Comparison of ENCODE assay signal across 14 cellular contexts in genomic region chr20:49272654-49273053, GRCh38. TPM values are rescaled to one million over a fixed set of nuclear protein-coding genes. Genes with fewer than 3 reads are reported as not detected.
DNase-seq lines count a peak whose midpoint lies in the region; ATAC-seq and TF ChIP-seq lines count a peak whose summit lies in the region.
"Had no signal": no experiment of that assay in that cellular context is flagged by ENCODE, and none has a peak within 500 bp of the region (broad histone marks: within the 10 kb centered on the region; RNA-seq: fewer than 3 reads in every experiment).

No MANE protein-coding gene starts in this region.

- TF ChIP-seq CTCF in neutrophil (IDR thresholded peaks at IDR 0.05) = no peak

- H3K36me3 Mint-ChIP-seq in activated naive CD4-positive, alpha-beta T cell treated with anti-CD3 and anti-CD28 coated beads for 36 hours (ENCODE audit: low read depth) = peaks cover 58% of the 10 kb centered on the region
- H3K36me3 Mint-ChIP-seq in T-helper 17 cell (ENCODE audit: low read depth) = peaks cover 27% of the 10 kb centered on the region

- peaks cover 49 to 51% of the 10 kb centered on the region in 2 experiments for H3K4me1 ChIP-seq in neutrophil (ENCODE audit: control insufficient read depth in 1 of 2, insufficient read depth in 1 of 2, low read depth in 1 of 2, low read length in 1 of 2)

- H3K27ac ChIP-seq in neutrophil = peak overlapping the region; percentile 39
- H3K27ac ChIP-seq: ovary, SJCRH30 had no signal

- no peak overlapping the region for H3K4me3 ChIP-seq in neutrophil (ENCODE audit: low read depth in 1 of 2, low read length in 1 of 2)
- H3K4me3 ChIP-seq: GM23338, ovary, SJCRH30 had no signal

- peaks cover 79% of the 10 kb centered on the region for H3K4me1 Mint-ChIP-seq in activated naive CD4-positive, alpha-beta T cell treated with anti-CD3 and anti-CD28 coated beads for 36 hours (ENCODE audit: low read depth)
- peaks cover 60% of the 10 kb centered on the region for H3K4me1 Mint-ChIP-seq in T-helper 17 cell

- no peaks in the 10 kb centered on the region for H3K27me3 ChIP-seq in neutrophil
- H3K27me3 ChIP-seq: ovary, SJCRH30 had no signal

- H3K27ac Mint-ChIP-seq in activated naive CD4-positive, alpha-beta T cell treated with anti-CD3 and anti-CD28 coated beads for 36 hours = peak overlapping the region; percentile 57
- no peak overlapping the region for H3K27ac Mint-ChIP-seq in T-helper 17 cell
- H3K27ac Mint-ChIP-seq: GM23338 had no signal

- CTCF ChIA-PET in activated naive CD4-positive, alpha-beta T cell treated with anti-CD3 and anti-CD28 coated beads for 36 hours (lab: Charles Lee) = interaction anchor here (0.6 kb wide), 1 partner anchor 55 kb away, joined by 3 read pairs; no protein-coding TSS in a partner anchor

- no peaks in the 10 kb centered on the region for H3K27me3 Mint-ChIP-seq in activated naive CD4-positive, alpha-beta T cell treated with anti-CD3 and anti-CD28 coated beads for 36 hours (ENCODE audit: low read depth)
- no peaks in the 10 kb centered on the region for H3K27me3 Mint-ChIP-seq in T-helper 17 cell

- ATAC-seq in GM19324 (IDR thresholded peaks at IDR 0.05; ENCODE audit: low FRiP score, unreplicated experiment) (peak; percentile 41), T-helper 17 cell (no peak), sciatic nerve (no peak)
- ATAC-seq: GM23338 had no signal

- intact Hi-C loops in activated naive CD4-positive, alpha-beta T cell treated with anti-CD3 and anti-CD28 coated beads for 36 hours (cut with micrococcal nuclease) = loop anchor here (10.0 kb wide), 2 partner anchors 422 to 448 kb away; partner anchors contain the start of gene PREX1
- intact Hi-C loops in sciatic nerve (cut with DNase I) = no loop called here

- peaks cover 3% of the 10 kb centered on the region for H3K9me3 Mint-ChIP-seq in activated naive CD4-positive, alpha-beta T cell treated with anti-CD3 and anti-CD28 coated beads for 36 hours

- peaks cover 72% of the 10 kb centered on the region for H3K36me3 ChIP-seq in neutrophil
- H3K36me3 ChIP-seq: ovary had no signal

- no peak overlapping the region for H3K4me3 Mint-ChIP-seq in activated naive CD4-positive, alpha-beta T cell treated with anti-CD3 and anti-CD28 coated beads for 36 hours
- peak overlapping the region; percentile 31 for H3K4me3 Mint-ChIP-seq in T-helper 17 cell
- H3K4me3 Mint-ChIP-seq: GM23338 had no signal

- H3K9me3 ChIP-seq in T-helper 17 cell (ENCODE audit: control insufficient read depth, low read length, poor library complexity, severe bottlenecking) = no peaks in the 10 kb centered on the region
- no peaks in the 10 kb centered on the region for H3K9me3 ChIP-seq in neutrophil
- H3K9me3 ChIP-seq: ovary had no signal

- DNase-seq in activated naive CD4-positive, alpha-beta T cell treated with anti-CD3 and anti-CD28 coated beads for 36 hours = no peak
- no peak for DNase-seq in activated naive CD4-positive, alpha-beta T cell treated with Interleukin-2 at 50 U/mL for 16 hours
- DNase-seq in T-helper 17 cell = no peak
- DNase-seq in RKO (ENCODE audit: low spot score) = no peak
- no peak for DNase-seq in sciatic nerve (ENCODE audit: low spot score)
- DNase-seq in KG1 (lab: John Stamatoyannopoulos, UW) = no peak
- DNase-seq: erythroblast, NCI-H1436, NCI-H226, ovary, SJCRH30 had no signal

RNA-seq across cellular contexts. Expression of gene ZNFX1, which starts 5.2 kb away (rescaled TPM):
- total RNA-seq in activated naive CD4-positive, alpha-beta T cell treated with anti-CD3 and anti-CD28 coated beads for 36 hours = 10 to 100 TPM; 18.2 to 19.0 TPM
- total RNA-seq in T-helper 17 cell = 10 to 100 TPM; 54.0 to 58.8 TPM
- 40.7 TPM for total RNA-seq in sciatic nerve

RNA-seq across cellular contexts. Expression of gene DDX27, which starts 53.4 kb away (rescaled TPM):
- total RNA-seq in activated naive CD4-positive, alpha-beta T cell treated with anti-CD3 and anti-CD28 coated beads for 36 hours = 10 to 100 TPM; 40.6 to 41.2 TPM
- total RNA-seq in T-helper 17 cell = 10 to 100 TPM; 84.1 to 87.5 TPM
- 31.2 TPM for total RNA-seq in sciatic nerve
